Comparison of ENCODE assay signal across 20 cellular contexts in the genomic region with DNA sequence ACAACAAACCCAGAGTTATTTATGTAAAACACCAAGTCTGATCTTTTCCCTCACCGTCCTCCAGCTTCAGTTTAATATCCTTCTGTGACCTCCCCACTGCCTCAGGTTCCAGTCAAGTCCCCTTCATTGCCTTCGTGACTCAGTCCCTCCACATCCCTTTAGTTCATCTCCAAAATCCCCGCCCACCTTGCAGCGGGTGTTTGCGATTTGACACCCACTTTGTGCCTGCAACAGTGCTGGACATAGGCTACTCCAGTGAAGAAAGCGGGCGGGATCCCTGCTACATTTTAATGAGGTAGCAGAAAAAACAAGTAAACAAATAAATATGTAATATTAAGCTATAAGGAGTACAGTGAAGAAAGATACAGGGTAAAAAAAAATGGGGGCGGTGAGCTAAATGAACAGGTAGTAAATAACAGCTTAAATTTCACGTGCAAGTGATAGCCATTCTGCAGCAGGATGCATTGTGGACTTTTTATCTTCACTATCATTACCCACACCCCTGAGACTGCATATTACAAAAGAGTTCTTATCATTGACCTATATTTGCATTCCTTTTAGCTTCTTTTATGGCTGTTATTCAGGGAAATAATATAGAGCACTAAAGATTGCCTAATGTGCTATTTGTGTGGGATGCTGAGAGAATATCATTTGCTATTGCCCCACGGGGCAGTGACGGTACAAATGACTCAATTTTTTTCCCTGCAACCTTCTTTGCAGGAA.
DNase-seq lines count a peak whose midpoint lies in the region; ATAC-seq, FAIRE-seq and TF ChIP-seq lines count a peak whose summit lies in the region.
"Had no signal": no experiment of that assay in that cellular context is flagged by ENCODE, and none has a peak within 500 bp of the region (broad histone marks: within the 10 kb centered on the region; RNA-seq: fewer than 3 reads in every experiment).

No MANE protein-coding gene starts in this region.

- H3K4me3 ChIP-seq in fibroblast of the aortic adventitia (ENCODE audit: low read depth, low read length) (no peak overlapping the region), small intestine (ENCODE audit: low read depth in 1 of 2, low read length in 2 of 2) (no peak overlapping the region), psoas muscle (no peak overlapping the region)

- DNase-seq in HuH-7 (ENCODE audit: low spot score) (peak; percentile 30), NCI-H526 (lab: John Stamatoyannopoulos, UW) (peak; percentile 19 to 37), fibroblast of the aortic adventitia (ENCODE audit: low read depth) (peak; percentile 33), small intestine (peak; percentile 88), cerebellar cortex (ENCODE audit: low spot score) (no peak), psoas muscle (no peak)
- no peak for DNase-seq in effector CD4-positive, alpha-beta T cell
- DNase-seq: activated CD4-positive, alpha-beta T cell treated with anti-CD3 and anti-CD28 coated beads, Interleukin-2, amount 10 ng/mL, durations not matched to agents 24 days and 14 days; activated naive CD8-positive, alpha-beta T cell treated with anti-CD3 and anti-CD28 coated beads, Interleukin-2, amount 50 U/mL, for 24 hours; brain microvascular endothelial cell; erythroblast; GF-D8; NCI-H146; stimulated activated CD4-positive, alpha-beta T cell treated with anti-CD3 and anti-CD28 coated beads, Interleukin-12 subunit alpha, Interleukin-12 subunit beta, amount 100 ng/mL, for 4 hours had no signal

- ATAC-seq in psoas muscle: no peak
- ATAC-seq: activated naive CD8-positive, alpha-beta T cell treated with anti-CD3 and anti-CD28 coated beads, Interleukin-2, amount 50 U/mL, for 24 hours; activated T-helper 17 cell treated with anti-CD3 and anti-CD28 coated beads, Interleukin-2, amount 50 U/mL, for 72 hours; left lobe of liver had no signal

- FAIRE-seq in small intestine (lab: Jason Lieb, UNC): no peak
- FAIRE-seq: D721Med, H54, TTC549 had no signal

- no peaks in the 10 kb centered on the region for H3K27me3 ChIP-seq in small intestine (ENCODE audit: control insufficient read depth in 2 of 2, insufficient read depth in 2 of 2, low read length in 2 of 2)
- H3K27me3 ChIP-seq in psoas muscle (ENCODE audit: insufficient read depth in 3 of 3, low read length in 2 of 3): no peaks in the 10 kb centered on the region
- H3K27me3 ChIP-seq: brain microvascular endothelial cell had no signal

- H3K4me1 ChIP-seq in small intestine (ENCODE audit: control insufficient read depth in 2 of 2, insufficient read depth in 1 of 2, low read depth in 1 of 2, low read length in 1 of 2): peaks cover 3% of the 10 kb centered on the region in 2 donors
- no peaks in the 10 kb centered on the region for H3K4me1 ChIP-seq in psoas muscle

- no peak overlapping the region for H3K27ac ChIP-seq in small intestine (ENCODE audit: low read depth in 1 of 2, low read length in 1 of 2)
- H3K27ac ChIP-seq in psoas muscle: no peak overlapping the region
- H3K27ac ChIP-seq: brain microvascular endothelial cell, RWPE1 had no signal

- intact Hi-C loops in psoas muscle (cut with DNase I): no loop called here

- TF ChIP-seq CTCF in fibroblast of the aortic adventitia (IDR thresholded peaks at IDR 0.05; ENCODE audit: insufficient read depth, low read length): no peak
- TF ChIP-seq CTCF in psoas muscle (IDR thresholded peaks at IDR 0.05): no peak

- WGBS in small intestine, 3 donors: 16 to 64% (median 37%) methylated on average over 11 of the region's 11 CpGs
- 86 to 90% (median 89%) methylated on average over 11 of the region's 11 CpGs for WGBS in psoas muscle, 3 donors

- H3K36me3 ChIP-seq in small intestine (ENCODE audit: control insufficient read depth in 2 of 2, insufficient read depth in 2 of 2, low read length in 2 of 2): no peaks in the 10 kb centered on the region
- no peaks in the 10 kb centered on the region for H3K36me3 ChIP-seq in psoas muscle (ENCODE audit: insufficient read depth in 1 of 2, low read depth in 1 of 2)
- H3K36me3 ChIP-seq: brain microvascular endothelial cell had no signal

- no peaks in the 10 kb centered on the region for H3K9me3 ChIP-seq in small intestine (ENCODE audit: control insufficient read depth, low read depth)
- H3K9me3 ChIP-seq in psoas muscle: no peaks in the 10 kb centered on the region

Comparison
In these comparisons a context has a peak if more than half of its experiments do, and no peak if none do; other contexts are left out.
1. DNase-seq: peak in HuH-7 (single experiment), NCI-H526 (2 of 2), fibroblast of the aortic adventitia (single experiment) and small intestine (single experiment); none in effector CD4-positive, alpha-beta T cell (single experiment), cerebellar cortex (single experiment) and psoas muscle (0 of 2).